In genomic region chr3:11379238-11379823, GRCh38 we compare ENCODE assay signal across 1 cellular context.
TF ChIP-seq lines count a peak whose summit lies in the region.

No MANE protein-coding gene starts in this region.

TF ChIP-seq in HepG2, 621 proteins besides CTCF, POLR2A, EP300 and RAD21 (continued from another document):
- no peak for TF ChIP-seq AFF4 (CRISPR knock-in tag; IDR thresholded peaks at IDR 0.05)
- no peak for TF ChIP-seq NCOA1 (CRISPR knock-in tag; IDR thresholded peaks at IDR 0.05)
- no peak for TF ChIP-seq ZNF83 (CRISPR knock-in tag; IDR thresholded peaks at IDR 0.05; ENCODE audit: borderline replicate concordance)
- TF ChIP-seq ATF3 (CRISPR knock-in tag; IDR thresholded peaks at IDR 0.05) = no peak
- no peak for TF ChIP-seq ZFP62 (CRISPR knock-in tag; IDR thresholded peaks at IDR 0.05)
- TF ChIP-seq ZNF207 (IDR thresholded peaks at IDR 0.05; ENCODE audit: borderline replicate concordance) = no peak
- TF ChIP-seq ARID3A (IDR thresholded peaks at IDR 0.05; ENCODE audit: low read depth, low read length) = 0 out of 2 replicates have a peak, but pooled peaks have one; percentile 21
- no peak for TF ChIP-seq MAFK (conservative IDR thresholded peaks at IDR 0.05 in 1 of 2, IDR thresholded peaks at IDR 0.05 in 1 of 2; ENCODE audit: low read length in 2 of 2)
- no peak for TF ChIP-seq ZNF333 (CRISPR knock-in tag; IDR thresholded peaks at IDR 0.05; ENCODE audit: borderline replicate concordance)
- no peak for TF ChIP-seq JDP2 (CRISPR knock-in tag; IDR thresholded peaks at IDR 0.05; ENCODE audit: borderline replicate concordance)
- TF ChIP-seq ZNF335 (CRISPR knock-in tag; IDR thresholded peaks at IDR 0.05) = no peak
- TF ChIP-seq ZNF383 (CRISPR knock-in tag; IDR thresholded peaks at IDR 0.05; ENCODE audit: borderline replicate concordance) = no peak
- TF ChIP-seq ZFYVE20 (CRISPR knock-in tag; IDR thresholded peaks at IDR 0.05; ENCODE audit: borderline replicate concordance, low read depth) = no peak
- no peak for TF ChIP-seq TAF1 (CRISPR knock-in tag; IDR thresholded peaks at IDR 0.05)
- TF ChIP-seq TP53 (CRISPR knock-in tag; conservative IDR thresholded peaks at IDR 0.05) = no peak
- no peak for TF ChIP-seq ZNF460 (CRISPR knock-in tag; IDR thresholded peaks at IDR 0.05; ENCODE audit: borderline replicate concordance)
